In genomic region chr4:128548381-128548780, GRCh38 we compare ENCODE assay signal across 5 cellular contexts.
"Had no signal": no experiment of that assay in that cellular context is flagged by ENCODE, and none has a peak within 500 bp of the region (broad histone marks: within the 10 kb centered on the region; RNA-seq: fewer than 3 reads in every experiment).

No MANE protein-coding gene starts in this region.

- H3K27ac ChIP-seq: HL-60, KMS-11 had no signal

- DNase-seq: KBM-7, KG1 had no signal

- H3K9ac ChIP-seq: KMS-11 had no signal

- H3K4me2 ChIP-seq: KMS-11 had no signal

- FAIRE-seq: HTR-8/SVneo had no signal
